Comparison of ENCODE assay signal across 1 cellular context in genomic region chr2:43637030-43637803, GRCh38.
TF ChIP-seq lines count a peak whose summit lies in the region.

Gene PLEKHH2, plus strand, starts transcription at chr2:43637260. Its CDS starts 7,414 bp downstream, at chr2:43644674.

TF ChIP-seq in HepG2, 621 proteins besides CTCF, POLR2A, EP300 and RAD21 (continued from another document and continues in another):
- TF ChIP-seq, protein P1, sequence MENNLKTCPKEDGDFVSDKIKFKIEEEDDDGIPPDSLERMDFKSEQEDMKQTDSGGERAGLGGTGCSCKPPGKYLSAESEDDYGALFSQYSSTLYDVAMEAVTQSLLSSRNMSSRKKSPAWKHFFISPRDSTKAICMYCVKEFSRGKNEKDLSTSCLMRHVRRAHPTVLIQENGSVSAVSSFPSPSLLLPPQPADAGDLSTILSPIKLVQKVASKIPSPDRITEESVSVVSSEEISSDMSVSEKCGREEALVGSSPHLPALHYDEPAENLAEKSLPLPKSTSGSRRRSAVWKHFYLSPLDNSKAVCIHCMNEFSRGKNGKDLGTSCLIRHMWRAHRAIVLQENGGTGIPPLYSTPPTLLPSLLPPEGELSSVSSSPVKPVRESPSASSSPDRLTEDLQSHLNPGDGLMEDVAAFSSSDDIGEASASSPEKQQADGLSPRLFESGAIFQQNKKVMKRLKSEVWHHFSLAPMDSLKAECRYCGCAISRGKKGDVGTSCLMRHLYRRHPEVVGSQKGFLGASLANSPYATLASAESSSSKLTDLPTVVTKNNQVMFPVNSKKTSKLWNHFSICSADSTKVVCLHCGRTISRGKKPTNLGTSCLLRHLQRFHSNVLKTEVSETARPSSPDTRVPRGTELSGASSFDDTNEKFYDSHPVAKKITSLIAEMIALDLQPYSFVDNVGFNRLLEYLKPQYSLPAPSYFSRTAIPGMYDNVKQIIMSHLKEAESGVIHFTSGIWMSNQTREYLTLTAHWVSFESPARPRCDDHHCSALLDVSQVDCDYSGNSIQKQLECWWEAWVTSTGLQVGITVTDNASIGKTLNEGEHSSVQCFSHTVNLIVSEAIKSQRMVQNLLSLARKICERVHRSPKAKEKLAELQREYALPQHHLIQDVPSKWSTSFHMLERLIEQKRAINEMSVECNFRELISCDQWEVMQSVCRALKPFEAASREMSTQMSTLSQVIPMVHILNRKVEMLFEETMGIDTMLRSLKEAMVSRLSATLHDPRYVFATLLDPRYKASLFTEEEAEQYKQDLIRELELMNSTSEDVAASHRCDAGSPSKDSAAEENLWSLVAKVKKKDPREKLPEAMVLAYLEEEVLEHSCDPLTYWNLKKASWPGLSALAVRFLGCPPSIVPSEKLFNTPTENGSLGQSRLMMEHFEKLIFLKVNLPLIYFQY (CRISPR knock-in tag; IDR thresholded peaks at IDR 0.05; ENCODE audit: borderline replicate concordance): no peak
- TF ChIP-seq HNF1B (CRISPR knock-in tag; IDR thresholded peaks at IDR 0.05) (peak; percentile 53; the same call in 1 of the 2 replicates), PHB2 (IDR thresholded peaks at IDR 0.05; ENCODE audit: partially characterized antibody) (no peak), MXD4 (CRISPR knock-in tag; IDR thresholded peaks at IDR 0.05) (no peak), TGIF2 (CRISPR knock-in tag; IDR thresholded peaks at IDR 0.05) (no peak), ZNF614 (CRISPR knock-in tag; IDR thresholded peaks at IDR 0.05; ENCODE audit: borderline replicate concordance) (peak; percentile 44; the same call in 1 of the 2 replicates), EHMT2 (IDR thresholded peaks at IDR 0.05; ENCODE audit: borderline replicate concordance, low read depth, low read length) (no peak), ZBTB26 (CRISPR knock-in tag; IDR thresholded peaks at IDR 0.05; ENCODE audit: borderline replicate concordance) (0 out of 2 replicates have a peak, but pooled peaks have one; percentile 23), NCOA5 (CRISPR knock-in tag; IDR thresholded peaks at IDR 0.05) (no peak), ZNF788 (CRISPR knock-in tag; IDR thresholded peaks at IDR 0.05; ENCODE audit: borderline replicate concordance) (0 out of 2 replicates have a peak, but pooled peaks have one; percentile 38), ZNF557 (CRISPR knock-in tag; IDR thresholded peaks at IDR 0.05) (no peak), HOXA3 (CRISPR knock-in tag; IDR thresholded peaks at IDR 0.05) (peak; percentile 50; the same call in 1 of the 2 replicates), TRIM24 (CRISPR knock-in tag; IDR thresholded peaks at IDR 0.05) (no peak), NPAS2 (CRISPR knock-in tag; IDR thresholded peaks at IDR 0.05; ENCODE audit: borderline replicate concordance) (no peak), ZNF605 (CRISPR knock-in tag; IDR thresholded peaks at IDR 0.05) (peak; percentile 79), ZNF317 (CRISPR knock-in tag; IDR thresholded peaks at IDR 0.05) (no peak), MAF1 (CRISPR knock-in tag; IDR thresholded peaks at IDR 0.05; ENCODE audit: borderline replicate concordance) (no peak), SMAD1 (CRISPR knock-in tag; IDR thresholded peaks at IDR 0.05; ENCODE audit: borderline replicate concordance, low read depth) (no peak), ISX (CRISPR knock-in tag; conservative IDR thresholded peaks at IDR 0.05) (peak; percentile 62; the same call in 1 of the 2 replicates), MTF1 (CRISPR knock-in tag; IDR thresholded peaks at IDR 0.05) (0 out of 2 replicates have a peak, but pooled peaks have one; percentile 54), KLF15 (CRISPR knock-in tag; IDR thresholded peaks at IDR 0.05; ENCODE audit: borderline replicate concordance) (no peak), ZNF383 (CRISPR knock-in tag; IDR thresholded peaks at IDR 0.05; ENCODE audit: borderline replicate concordance) (no peak), IRF1 (CRISPR knock-in tag; IDR thresholded peaks at IDR 0.05; ENCODE audit: low read depth) (no peak), FOXO1 (CRISPR knock-in tag; IDR thresholded peaks at IDR 0.05) (no peak), HNF4A (CRISPR knock-in tag; IDR thresholded peaks at IDR 0.05) (no peak), ARID4A (CRISPR knock-in tag; IDR thresholded peaks at IDR 0.05; ENCODE audit: borderline replicate concordance) (peak; percentile 71; the same call in 1 of the 2 replicates), RFX3 (CRISPR knock-in tag; IDR thresholded peaks at IDR 0.05) (no peak), ZNF510 (CRISPR knock-in tag; IDR thresholded peaks at IDR 0.05; ENCODE audit: low read depth) (no peak)
- TF ChIP-seq, protein P2, sequence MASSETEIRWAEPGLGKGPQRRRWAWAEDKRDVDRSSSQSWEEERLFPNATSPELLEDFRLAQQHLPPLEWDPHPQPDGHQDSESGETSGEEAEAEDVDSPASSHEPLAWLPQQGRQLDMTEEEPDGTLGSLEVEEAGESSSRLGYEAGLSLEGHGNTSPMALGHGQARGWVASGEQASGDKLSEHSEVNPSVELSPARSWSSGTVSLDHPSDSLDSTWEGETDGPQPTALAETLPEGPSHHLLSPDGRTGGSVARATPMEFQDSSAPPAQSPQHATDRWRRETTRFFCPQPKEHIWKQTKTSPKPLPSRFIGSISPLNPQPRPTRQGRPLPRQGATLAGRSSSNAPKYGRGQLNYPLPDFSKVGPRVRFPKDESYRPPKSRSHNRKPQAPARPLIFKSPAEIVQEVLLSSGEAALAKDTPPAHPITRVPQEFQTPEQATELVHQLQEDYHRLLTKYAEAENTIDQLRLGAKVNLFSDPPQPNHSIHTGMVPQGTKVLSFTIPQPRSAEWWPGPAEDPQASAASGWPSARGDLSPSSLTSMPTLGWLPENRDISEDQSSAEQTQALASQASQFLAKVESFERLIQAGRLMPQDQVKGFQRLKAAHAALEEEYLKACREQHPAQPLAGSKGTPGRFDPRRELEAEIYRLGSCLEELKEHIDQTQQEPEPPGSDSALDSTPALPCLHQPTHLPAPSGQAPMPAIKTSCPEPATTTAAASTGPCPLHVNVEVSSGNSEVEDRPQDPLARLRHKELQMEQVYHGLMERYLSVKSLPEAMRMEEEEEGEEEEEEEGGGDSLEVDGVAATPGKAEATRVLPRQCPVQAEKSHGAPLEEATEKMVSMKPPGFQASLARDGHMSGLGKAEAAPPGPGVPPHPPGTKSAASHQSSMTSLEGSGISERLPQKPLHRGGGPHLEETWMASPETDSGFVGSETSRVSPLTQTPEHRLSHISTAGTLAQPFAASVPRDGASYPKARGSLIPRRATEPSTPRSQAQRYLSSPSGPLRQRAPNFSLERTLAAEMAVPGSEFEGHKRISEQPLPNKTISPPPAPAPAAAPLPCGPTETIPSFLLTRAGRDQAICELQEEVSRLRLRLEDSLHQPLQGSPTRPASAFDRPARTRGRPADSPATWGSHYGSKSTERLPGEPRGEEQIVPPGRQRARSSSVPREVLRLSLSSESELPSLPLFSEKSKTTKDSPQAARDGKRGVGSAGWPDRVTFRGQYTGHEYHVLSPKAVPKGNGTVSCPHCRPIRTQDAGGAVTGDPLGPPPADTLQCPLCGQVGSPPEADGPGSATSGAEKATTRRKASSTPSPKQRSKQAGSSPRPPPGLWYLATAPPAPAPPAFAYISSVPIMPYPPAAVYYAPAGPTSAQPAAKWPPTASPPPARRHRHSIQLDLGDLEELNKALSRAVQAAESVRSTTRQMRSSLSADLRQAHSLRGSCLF (CRISPR knock-in tag; IDR thresholded peaks at IDR 0.05; ENCODE audit: borderline replicate concordance): no peak
- TF ChIP-seq, protein P3, sequence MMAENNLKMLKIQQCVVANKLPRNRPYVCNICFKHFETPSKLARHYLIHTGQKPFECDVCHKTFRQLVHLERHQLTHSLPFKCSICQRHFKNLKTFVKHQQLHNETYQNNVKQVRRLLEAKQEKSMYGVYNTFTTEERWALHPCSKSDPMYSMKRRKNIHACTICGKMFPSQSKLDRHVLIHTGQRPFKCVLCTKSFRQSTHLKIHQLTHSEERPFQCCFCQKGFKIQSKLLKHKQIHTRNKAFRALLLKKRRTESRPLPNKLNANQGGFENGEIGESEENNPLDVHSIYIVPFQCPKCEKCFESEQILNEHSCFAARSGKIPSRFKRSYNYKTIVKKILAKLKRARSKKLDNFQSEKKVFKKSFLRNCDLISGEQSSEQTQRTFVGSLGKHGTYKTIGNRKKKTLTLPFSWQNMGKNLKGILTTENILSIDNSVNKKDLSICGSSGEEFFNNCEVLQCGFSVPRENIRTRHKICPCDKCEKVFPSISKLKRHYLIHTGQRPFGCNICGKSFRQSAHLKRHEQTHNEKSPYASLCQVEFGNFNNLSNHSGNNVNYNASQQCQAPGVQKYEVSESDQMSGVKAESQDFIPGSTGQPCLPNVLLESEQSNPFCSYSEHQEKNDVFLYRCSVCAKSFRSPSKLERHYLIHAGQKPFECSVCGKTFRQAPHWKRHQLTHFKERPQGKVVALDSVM (CRISPR knock-in tag; IDR thresholded peaks at IDR 0.05): no peak
- TF ChIP-seq, protein P4, sequence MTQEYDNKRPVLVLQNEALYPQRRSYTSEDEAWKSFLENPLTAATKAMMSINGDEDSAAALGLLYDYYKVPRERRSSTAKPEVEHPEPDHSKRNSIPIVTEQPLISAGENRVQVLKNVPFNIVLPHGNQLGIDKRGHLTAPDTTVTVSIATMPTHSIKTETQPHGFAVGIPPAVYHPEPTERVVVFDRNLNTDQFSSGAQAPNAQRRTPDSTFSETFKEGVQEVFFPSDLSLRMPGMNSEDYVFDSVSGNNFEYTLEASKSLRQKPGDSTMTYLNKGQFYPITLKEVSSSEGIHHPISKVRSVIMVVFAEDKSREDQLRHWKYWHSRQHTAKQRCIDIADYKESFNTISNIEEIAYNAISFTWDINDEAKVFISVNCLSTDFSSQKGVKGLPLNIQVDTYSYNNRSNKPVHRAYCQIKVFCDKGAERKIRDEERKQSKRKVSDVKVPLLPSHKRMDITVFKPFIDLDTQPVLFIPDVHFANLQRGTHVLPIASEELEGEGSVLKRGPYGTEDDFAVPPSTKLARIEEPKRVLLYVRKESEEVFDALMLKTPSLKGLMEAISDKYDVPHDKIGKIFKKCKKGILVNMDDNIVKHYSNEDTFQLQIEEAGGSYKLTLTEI (CRISPR knock-in tag; conservative IDR thresholded peaks at IDR 0.05): no peak
- TF ChIP-seq, protein P5, sequence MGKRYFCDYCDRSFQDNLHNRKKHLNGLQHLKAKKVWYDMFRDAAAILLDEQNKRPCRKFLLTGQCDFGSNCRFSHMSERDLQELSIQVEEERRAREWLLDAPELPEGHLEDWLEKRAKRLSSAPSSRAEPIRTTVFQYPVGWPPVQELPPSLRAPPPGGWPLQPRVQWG (CRISPR knock-in tag; IDR thresholded peaks at IDR 0.05; ENCODE audit: borderline replicate concordance, low read depth): no peak
- TF ChIP-seq, protein P6, sequence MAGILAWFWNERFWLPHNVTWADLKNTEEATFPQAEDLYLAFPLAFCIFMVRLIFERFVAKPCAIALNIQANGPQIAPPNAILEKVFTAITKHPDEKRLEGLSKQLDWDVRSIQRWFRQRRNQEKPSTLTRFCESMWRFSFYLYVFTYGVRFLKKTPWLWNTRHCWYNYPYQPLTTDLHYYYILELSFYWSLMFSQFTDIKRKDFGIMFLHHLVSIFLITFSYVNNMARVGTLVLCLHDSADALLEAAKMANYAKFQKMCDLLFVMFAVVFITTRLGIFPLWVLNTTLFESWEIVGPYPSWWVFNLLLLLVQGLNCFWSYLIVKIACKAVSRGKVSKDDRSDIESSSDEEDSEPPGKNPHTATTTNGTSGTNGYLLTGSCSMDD (CRISPR knock-in tag; IDR thresholded peaks at IDR 0.05): 0 out of 2 replicates have a peak, but pooled peaks have one; percentile 41
